18 cellular contexts compared by ENCODE assay signal in genomic region chr10:95296764-95297163, GRCh38. TPM values are rescaled to one million over a fixed set of nuclear protein-coding genes. Genes with fewer than 3 reads are reported as not detected.
DNase-seq lines count a peak whose midpoint lies in the region; ATAC-seq and TF ChIP-seq lines count a peak whose summit lies in the region.
"Had no signal": no experiment of that assay in that cellular context is flagged by ENCODE, and none has a peak within 500 bp of the region (broad histone marks: within the 10 kb centered on the region; RNA-seq: fewer than 3 reads in every experiment).

No MANE protein-coding gene starts in this region.

- H2BK120ac ChIP-seq in mesendoderm (ENCODE audit: low read depth, low read length): no peak overlapping the region

- no peak overlapping the region for H4K5ac ChIP-seq in mesendoderm (ENCODE audit: low read length)

- peaks cover 0 to 2% of the 10 kb centered on the region in 2 donors for H3K9me3 Mint-ChIP-seq in stimulated activated naive B cell treated with anti-CD40 and anti-IgM and Interleukin-4, amounts not matched to agents 10 μg/mL and 1 μg/mL and 100 μg/mL, for 72 hours
- H3K9me3 Mint-ChIP-seq: H9 had no signal

- TF ChIP-seq CTCF in left ventricle myocardium inferior (IDR thresholded peaks at IDR 0.05; ENCODE audit: borderline replicate concordance) (no peak), OCI-LY7 (conservative IDR thresholded peaks at IDR 0.05; ENCODE audit: low read length) (no peak)

- H3K4me2 ChIP-seq in OCI-LY7 (ENCODE audit: low read length): peak overlapping the region; percentile 87
- H3K4me2 ChIP-seq in mesendoderm (ENCODE audit: low read length): no peak overlapping the region
- H3K4me2 ChIP-seq: A549 had no signal

- no peak overlapping the region for H3K18ac ChIP-seq in mesendoderm (ENCODE audit: low read length)

- ATAC-seq in right cardiac atrium (no peak), HG02610 (IDR thresholded peaks at IDR 0.05; ENCODE audit: unreplicated experiment) (no peak), GM18861 (IDR thresholded peaks at IDR 0.05; ENCODE audit: unreplicated experiment) (no peak)
- ATAC-seq in stimulated activated naive B cell treated with anti-CD40 and anti-IgM and Interleukin-4, amounts not matched to agents 10 μg/mL and 1 μg/mL and 100 μg/mL, for 72 hours (replicated peaks): no peak
- ATAC-seq: A549 had no signal

- H3K4me3 ChIP-seq in right cardiac atrium (ENCODE audit: low read length) (no peak overlapping the region), left ventricle myocardium inferior (no peak overlapping the region), OCI-LY7 (ENCODE audit: low read depth, low read length, poor library complexity, severe bottlenecking) (no peak overlapping the region), mesendoderm (ENCODE audit: low read length) (no peak overlapping the region)
- H3K4me3 ChIP-seq: A549, Peyer's patch had no signal

- H3K9ac ChIP-seq in mesendoderm (ENCODE audit: low read length): no peak overlapping the region

- H3K23ac ChIP-seq in mesendoderm (ENCODE audit: low read length): no peak overlapping the region

- no peaks in the 10 kb centered on the region for H3K9me2 ChIP-seq in OCI-LY7 (ENCODE audit: insufficient read depth, low read length)

- CTCF ChIA-PET in OCI-LY7 (lab: Charles Lee; ENCODE audit: unreplicated experiment): no interaction called here

- H3K4me1 Mint-ChIP-seq in stimulated activated naive B cell treated with anti-CD40 and anti-IgM and Interleukin-4, amounts not matched to agents 10 μg/mL and 1 μg/mL and 100 μg/mL, for 72 hours: peaks cover 44 to 61% of the 10 kb centered on the region in 2 donors

- no peaks in the 10 kb centered on the region for H3K79me1 ChIP-seq in mesendoderm (ENCODE audit: low read length)

- H4K20me1 ChIP-seq in OCI-LY7 (ENCODE audit: insufficient read depth, low read length): no peaks in the 10 kb centered on the region

- DNase-seq in right cardiac atrium (peak in 1 of 3 donors; percentile 44), left ventricle myocardium inferior (no peak), OCI-LY7 (ENCODE audit: low spot score) (no peak), mesendoderm (no peak), NCI-H187 treated with DMSO at 0.1 percent for 48 hours (lab: John Stamatoyannopoulos, UW) (no peak)
- DNase-seq in stimulated activated naive B cell treated with anti-CD40 and anti-IgM and Interleukin-4, amounts not matched to agents 10 μg/mL and 1 μg/mL and 100 μg/mL, for 72 hours: no peak
- DNase-seq: DMS79, H9, KG1, NCI-H1417 treated with DMSO at 0.1 percent for 48 hours, NCI-H2029, NCI-H345, NCI-H524 treated with DMSO at 0.1 percent for 48 hours, Peyer's patch had no signal

- intact Hi-C loops in right cardiac atrium (cut with DNase I): no loop called here
- intact Hi-C loops in left ventricle myocardium inferior (cut with micrococcal nuclease): no loop called here
- intact Hi-C loops in OCI-LY7 (cut with micrococcal nuclease; ENCODE audit: unreplicated experiment): loop anchor here (10.0 kb wide), 1 partner anchor 988 kb away; no protein-coding TSS in a partner anchor

- H3K4me1 ChIP-seq in right cardiac atrium (ENCODE audit: control insufficient read depth, insufficient read depth, low read length): peaks cover 3% of the 10 kb centered on the region
- H3K4me1 ChIP-seq in left ventricle myocardium inferior: peaks cover 27% of the 10 kb centered on the region
- peaks cover 60% of the 10 kb centered on the region for H3K4me1 ChIP-seq in OCI-LY7 (ENCODE audit: insufficient read depth, low read length, poor library complexity, severe bottlenecking)
- H3K4me1 ChIP-seq in mesendoderm (ENCODE audit: control insufficient read depth, low read depth, low read length): peaks cover 6% of the 10 kb centered on the region
- H3K4me1 ChIP-seq: A549 had no signal

- WGBS in right cardiac atrium: 95% methylated on average over 4 of the region's 4 CpGs
- no CpG with 5 or more reads among the region's 4 CpGs for WGBS in mesendoderm (ENCODE audit: extremely low coverage, insufficient coverage, low lambda C conversion rate)

- H3K79me2 ChIP-seq in OCI-LY7 (ENCODE audit: insufficient read depth, low read depth, low read length): no peaks in the 10 kb centered on the region
- H3K79me2 ChIP-seq in mesendoderm (ENCODE audit: control insufficient read depth, insufficient read depth, low read length): no peaks in the 10 kb centered on the region

- no peaks in the 10 kb centered on the region for H3K9me3 ChIP-seq in right cardiac atrium (ENCODE audit: control insufficient read depth, low read length)
- no peaks in the 10 kb centered on the region for H3K9me3 ChIP-seq in left ventricle myocardium inferior (replicated peaks)
- H3K9me3 ChIP-seq in OCI-LY7 (ENCODE audit: low read length): no peaks in the 10 kb centered on the region
- H3K9me3 ChIP-seq: A549, Peyer's patch had no signal

- no peaks in the 10 kb centered on the region for H3K36me3 ChIP-seq in left ventricle myocardium inferior
- no peaks in the 10 kb centered on the region for H3K36me3 ChIP-seq in OCI-LY7 (ENCODE audit: insufficient read depth, low read length)
- no peaks in the 10 kb centered on the region for H3K36me3 ChIP-seq in mesendoderm (ENCODE audit: control insufficient read depth, insufficient read depth, low read length)
- H3K36me3 ChIP-seq: Peyer's patch had no signal

- no peak overlapping the region for H2BK5ac ChIP-seq in mesendoderm (ENCODE audit: low read length)

- H4K8ac ChIP-seq in mesendoderm (ENCODE audit: low read depth, low read length): no peak overlapping the region

- peaks cover 2% of the 10 kb centered on the region in 2 donors for H3K36me3 Mint-ChIP-seq in stimulated activated naive B cell treated with anti-CD40 and anti-IgM and Interleukin-4, amounts not matched to agents 10 μg/mL and 1 μg/mL and 100 μg/mL, for 72 hours

- POLR2A ChIA-PET in OCI-LY7 (lab: Charles Lee): interaction anchor here (0.9 to 2.9 kb wide), 3 partner anchors 9 to 68 kb away, joined by 3 to 7 read pairs (median 3); no protein-coding TSS in a partner anchor

- BruUV-seq in OCI-LY7 (replicated peaks; lab: Mats Ljungman, UMichigan): no TSS peak

- H3K56ac ChIP-seq in mesendoderm (ENCODE audit: low read length): no peak overlapping the region

- no peak overlapping the region for H2BK15ac ChIP-seq in mesendoderm (replicated peaks; ENCODE audit: low read depth)

- H3K27ac Mint-ChIP-seq in stimulated activated naive B cell treated with anti-CD40 and anti-IgM and Interleukin-4, amounts not matched to agents 10 μg/mL and 1 μg/mL and 100 μg/mL, for 72 hours: peak overlapping the region; percentile 10
- H3K27ac Mint-ChIP-seq: H9 had no signal

- H3K4ac ChIP-seq in mesendoderm (ENCODE audit: low read depth, low read length): no peak overlapping the region

- peak overlapping the region; percentile 30 for H3K27ac ChIP-seq in right cardiac atrium (ENCODE audit: low read length)
- H3K27ac ChIP-seq in left ventricle myocardium inferior (replicated peaks): no peak overlapping the region
- H3K27ac ChIP-seq in OCI-LY7 (ENCODE audit: low read depth, low read length, poor library complexity, severe bottlenecking): no peak overlapping the region
- no peak overlapping the region for H3K27ac ChIP-seq in mesendoderm (ENCODE audit: low read depth, low read length)
- H3K27ac ChIP-seq: C4-2B had no signal

- no peaks in the 10 kb centered on the region for H3K27me3 ChIP-seq in right cardiac atrium (ENCODE audit: control insufficient read depth, insufficient read depth)
- H3K27me3 ChIP-seq in left ventricle myocardium inferior (ENCODE audit: low read depth): no peaks in the 10 kb centered on the region
- no peaks in the 10 kb centered on the region for H3K27me3 ChIP-seq in mesendoderm (ENCODE audit: insufficient read depth, low read length, poor library complexity)
- H3K27me3 ChIP-seq: Peyer's patch had no signal

- H2AK5ac ChIP-seq in mesendoderm (ENCODE audit: low read length): peak overlapping the region; percentile 54

- no peaks in the 10 kb centered on the region for H3K27me3 Mint-ChIP-seq in stimulated activated naive B cell treated with anti-CD40 and anti-IgM and Interleukin-4, amounts not matched to agents 10 μg/mL and 1 μg/mL and 100 μg/mL, for 72 hours

- no peak overlapping the region for H3K4me3 Mint-ChIP-seq in stimulated activated naive B cell treated with anti-CD40 and anti-IgM and Interleukin-4, amounts not matched to agents 10 μg/mL and 1 μg/mL and 100 μg/mL, for 72 hours
- H3K4me3 Mint-ChIP-seq: H9 had no signal

- no peak overlapping the region for H2AFZ ChIP-seq in OCI-LY7 (ENCODE audit: low read length)

RNA-seq across cellular contexts. Expression of gene PDLIM1, which starts 6.0 kb away (rescaled TPM):
- 100 to 1,000 TPM; 159 to 227 (median 169) TPM for total RNA-seq in right cardiac atrium
- 211 TPM for polyA plus RNA-seq in right cardiac atrium
- 358 TPM for total RNA-seq in left ventricle myocardium inferior
- total RNA-seq in OCI-LY7 (2014; rRNA removed; shearing (Covaris generic)): 22.3 and 23.1 TPM in 2 replicates
- 103 and 105 TPM in 2 replicates for total RNA-seq in OCI-LY7 (2022)
- polyA plus RNA-seq in mesendoderm (2013, experiment 1 of 2): 212 TPM
- 220 TPM for polyA plus RNA-seq in mesendoderm (2013, experiment 2 of 2)
